1 cellular context compared by ENCODE assay signal in the genomic region with DNA sequence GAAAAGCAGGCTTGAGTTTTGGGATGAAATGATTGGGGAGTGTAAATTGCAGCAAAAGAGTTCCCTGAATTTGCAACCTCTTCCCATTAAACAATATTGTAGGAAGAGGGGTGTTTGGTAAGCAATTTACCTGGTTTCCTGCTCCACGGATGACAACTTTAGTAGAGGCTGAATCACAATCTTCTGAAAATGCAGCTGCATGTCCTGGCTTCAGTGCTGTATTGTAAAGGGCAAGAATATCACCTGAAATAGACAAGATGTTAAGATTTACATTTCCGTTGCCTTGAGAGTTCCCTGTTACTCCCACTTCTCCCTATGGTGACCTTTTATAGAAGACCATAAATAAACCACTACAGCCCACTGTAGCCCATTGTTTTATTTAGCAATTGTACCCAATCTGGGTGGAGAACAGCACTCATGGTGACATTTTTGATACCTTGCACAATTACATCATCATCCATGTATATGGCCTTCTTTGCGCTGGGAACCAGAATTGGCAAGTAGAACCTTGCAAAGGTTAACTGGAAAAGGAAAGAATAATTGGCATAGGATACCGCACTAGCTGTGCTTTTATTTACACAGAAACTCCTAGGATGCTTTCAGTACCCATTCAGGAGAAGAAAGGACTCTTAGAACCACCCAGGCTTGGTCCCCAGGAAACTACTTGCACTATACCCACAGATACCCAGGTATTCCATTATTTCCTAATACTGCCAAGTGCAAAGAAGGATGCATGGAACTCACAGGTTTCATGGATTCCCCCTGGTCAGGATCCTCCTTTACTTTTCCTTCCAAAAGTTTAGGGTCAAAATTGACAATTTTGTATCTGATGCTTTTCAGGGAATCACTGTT.
TF ChIP-seq lines count a peak whose summit lies in the region.

No MANE protein-coding gene starts in this region.

TF ChIP-seq in GM12891, 5 proteins besides CTCF, POLR2A, EP300 and RAD21:
- no peak for TF ChIP-seq TAF1 (IDR thresholded peaks at IDR 0.05; ENCODE audit: low read depth, low read length)
- TF ChIP-seq POLR2AphosphoS5 (IDR thresholded peaks at IDR 0.05; ENCODE audit: low read depth, low read length), result peak; percentile 47; the same call in 1 of the 2 replicates
